Comparison of ENCODE assay signal across 8 cellular contexts in genomic region chr11:119319702-119320592, GRCh38. TPM values are rescaled to one million over a fixed set of nuclear protein-coding genes. Genes with fewer than 3 reads are reported as not detected.
DNase-seq lines count a peak whose midpoint lies in the region; ATAC-seq and TF ChIP-seq lines count a peak whose summit lies in the region.

No MANE protein-coding gene starts in this region.

- peak overlapping the region; percentile 80 to 97 (median 89) for H3K4me3 Mint-ChIP-seq in CD4-positive, CD25-positive, alpha-beta regulatory T cell
- H3K4me3 Mint-ChIP-seq in osteocyte (ENCODE audit: unreplicated experiment) = peak overlapping the region; percentile 52

- H3K27me3 Mint-ChIP-seq in CD4-positive, CD25-positive, alpha-beta regulatory T cell = peaks cover 18% of the 10 kb centered on the region
- H3K27me3 Mint-ChIP-seq in osteocyte (ENCODE audit: unreplicated experiment) = no peaks in the 10 kb centered on the region

- TF ChIP-seq POLR2A in esophagus muscularis mucosa (IDR thresholded peaks at IDR 0.05; ENCODE audit: low read depth) = no peak

- H3K9me3 Mint-ChIP-seq in CD4-positive, CD25-positive, alpha-beta regulatory T cell = no peaks in the 10 kb centered on the region
- no peaks in the 10 kb centered on the region for H3K9me3 Mint-ChIP-seq in osteocyte (ENCODE audit: unreplicated experiment)

- no peaks in the 10 kb centered on the region for H3K36me3 Mint-ChIP-seq in CD4-positive, CD25-positive, alpha-beta regulatory T cell
- H3K36me3 Mint-ChIP-seq in osteocyte (ENCODE audit: unreplicated experiment) = no peaks in the 10 kb centered on the region

- H3K4me1 Mint-ChIP-seq in CD4-positive, CD25-positive, alpha-beta regulatory T cell = peaks cover 5 to 45% (median 16%) of the 10 kb centered on the region in 4 donors
- peaks cover 48% of the 10 kb centered on the region for H3K4me1 Mint-ChIP-seq in osteocyte (ENCODE audit: unreplicated experiment)

- peak overlapping the region in 1 of 3 donors; percentile 38 for H3K27ac Mint-ChIP-seq in CD4-positive, CD25-positive, alpha-beta regulatory T cell
- H3K27ac Mint-ChIP-seq in osteocyte (ENCODE audit: unreplicated experiment) = peak overlapping the region; percentile 92

- H3K4me3 ChIP-seq in CD4-positive, CD25-positive, alpha-beta regulatory T cell (ENCODE audit: low read depth, low read length) = no peak overlapping the region
- H3K4me3 ChIP-seq in esophagus muscularis mucosa = peak overlapping the region; percentile 55 to 64 (median 58)

- TF ChIP-seq EP300 in esophagus muscularis mucosa (IDR thresholded peaks at IDR 0.05) = no peak

- H3K36me3 ChIP-seq in CD4-positive, CD25-positive, alpha-beta regulatory T cell (ENCODE audit: control insufficient read depth, insufficient read depth, low read length) = no peaks in the 10 kb centered on the region
- peaks cover 0 to 2% (median 0%) of the 10 kb centered on the region in 4 donors for H3K36me3 ChIP-seq in esophagus muscularis mucosa

- H3K27ac ChIP-seq in CD4-positive, CD25-positive, alpha-beta regulatory T cell (ENCODE audit: insufficient read depth, low read length, poor library complexity, severe bottlenecking) = peak overlapping the region; percentile 55
- peak overlapping the region; percentile 98 to 99 (median 98) for H3K27ac ChIP-seq in esophagus muscularis mucosa (replicated peaks in 1 of 4)

- intact Hi-C loops in esophagus muscularis mucosa (cut with DNase I) = loop anchor here (5.0 kb wide), 1 partner anchor 113 kb away; the partner anchor contains the start of gene CBL

- TF ChIP-seq CTCF in esophagus muscularis mucosa (IDR thresholded peaks at IDR 0.05) = no peak
- TF ChIP-seq CTCF in osteocyte (IDR thresholded peaks at IDR 0.05) = no peak

- ATAC-seq in CD4-positive, CD25-positive, alpha-beta regulatory T cell (ENCODE audit: low read depth in 2 of 2) = no peak
- no peak for ATAC-seq in HG03378 (IDR thresholded peaks at IDR 0.05; ENCODE audit: unreplicated experiment)

- no peaks in the 10 kb centered on the region for H3K27me3 ChIP-seq in CD4-positive, CD25-positive, alpha-beta regulatory T cell (ENCODE audit: control insufficient read depth, insufficient read depth, low read length)
- no peaks in the 10 kb centered on the region for H3K27me3 ChIP-seq in esophagus muscularis mucosa

- 41% methylated on average over 24 of the region's 24 CpGs for WGBS in esophagus muscularis mucosa

- H3K9me3 ChIP-seq in CD4-positive, CD25-positive, alpha-beta regulatory T cell (ENCODE audit: control insufficient read depth in 2 of 2, low read length in 2 of 2) = no peaks in the 10 kb centered on the region
- H3K9me3 ChIP-seq in esophagus muscularis mucosa = no peaks in the 10 kb centered on the region

- no peak for DNase-seq in CD4-positive, CD25-positive, alpha-beta regulatory T cell
- DNase-seq in RPMI7951 (ENCODE audit: low read depth) = peak; percentile 13
- no peak for DNase-seq in esophagus muscularis mucosa (ENCODE audit: extremely low spot score)
- no peak for DNase-seq in osteocyte (ENCODE audit: extremely low spot score, unreplicated experiment)
- DNase-seq in stimulated activated naive CD4-positive, alpha-beta T cell (lab: John Stamatoyannopoulos, UW) = no peak
- DNase-seq in kidney glomerular epithelial cell (lab: John Stamatoyannopoulos, UW) = no peak
- no peak for DNase-seq in D341Med (ENCODE audit: low spot score)

- peaks cover 56% of the 10 kb centered on the region for H3K4me1 ChIP-seq in CD4-positive, CD25-positive, alpha-beta regulatory T cell (ENCODE audit: control insufficient read depth, insufficient read depth, low read length, poor library complexity, severe bottlenecking)
- H3K4me1 ChIP-seq in esophagus muscularis mucosa = peaks cover 71 to 90% (median 79%) of the 10 kb centered on the region in 4 donors

RNA-seq across cellular contexts. Expression of gene MCAM, which starts 3.0 kb away (rescaled TPM):
- 10.1 TPM for total RNA-seq in CD4-positive, CD25-positive, alpha-beta regulatory T cell
- 1 to 10 TPM in 3 of 4 donors, under 1 TPM in 1; 0.37 to 1.6 (median 1.5) TPM for polyA plus RNA-seq in CD4-positive, CD25-positive, alpha-beta regulatory T cell
- 57.2 and 91.7 TPM in 2 replicates for total RNA-seq in RPMI7951 (2014; rRNA removed; shearing (Covaris generic))
- total RNA-seq in esophagus muscularis mucosa = 1,000 to 10,000 TPM in 1 of 4 donors, 100 to 1,000 TPM in 3; 607 to 1,312 (median 805) TPM
- 74.8 and 74.9 TPM in 2 replicates for total RNA-seq in osteocyte

RNA-seq across cellular contexts. Expression of gene RNF26, which starts 14.4 kb away (rescaled TPM):
- total RNA-seq in CD4-positive, CD25-positive, alpha-beta regulatory T cell = 21.0 TPM
- 10 to 100 TPM; 27.5 to 38.3 (median 37.4) TPM for polyA plus RNA-seq in CD4-positive, CD25-positive, alpha-beta regulatory T cell
- total RNA-seq in RPMI7951 (2014; rRNA removed; shearing (Covaris generic)) = 9.0 and 9.1 TPM in 2 replicates
- total RNA-seq in esophagus muscularis mucosa (10 to 100 TPM; 14.2 to 33.2 (median 20.9) TPM), osteocyte (28.9 and 30.2 TPM in 2 replicates)

RNA-seq across cellular contexts. Expression of gene C1QTNF5, which starts 20.7 kb away (rescaled TPM):
- total RNA-seq in CD4-positive, CD25-positive, alpha-beta regulatory T cell = not detected
- polyA plus RNA-seq in CD4-positive, CD25-positive, alpha-beta regulatory T cell = not detected
- total RNA-seq in RPMI7951 (2014; rRNA removed; shearing (Covaris generic)) = 2.3 and 4.4 TPM in 2 replicates
- total RNA-seq in esophagus muscularis mucosa (10 to 100 TPM; 23.7 to 74.3 (median 51.6) TPM), osteocyte (8.4 and 9.3 TPM in 2 replicates)

RNA-seq across cellular contexts. Expression of gene MFRP, which starts 26.6 kb away (rescaled TPM):
- not detected for total RNA-seq in CD4-positive, CD25-positive, alpha-beta regulatory T cell
- polyA plus RNA-seq in CD4-positive, CD25-positive, alpha-beta regulatory T cell = not detected
- total RNA-seq in RPMI7951 (2014; rRNA removed; shearing (Covaris generic)) = not detected in 2 replicates
- total RNA-seq in esophagus muscularis mucosa = under 1 TPM in 1 of 4 donors, not detected in 3; 0.11 TPM
- not detected in 2 replicates for total RNA-seq in osteocyte
